Comparison of ENCODE assay signal across 19 cellular contexts in the genomic region with DNA sequence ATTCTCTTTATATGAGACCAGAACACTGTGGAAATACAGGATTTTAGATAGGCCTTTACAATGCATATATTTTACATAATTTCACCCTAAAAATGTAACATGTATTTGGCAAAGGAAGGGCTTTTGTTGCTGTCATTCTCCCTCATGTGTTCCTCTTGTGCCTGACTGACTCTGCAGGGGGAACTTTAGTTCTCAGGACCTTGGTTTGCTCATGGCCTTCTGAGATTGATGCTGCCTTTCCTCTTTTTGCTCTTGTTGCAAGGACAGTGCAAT.
"Had no signal": no experiment of that assay in that cellular context is flagged by ENCODE, and none has a peak within 500 bp of the region (broad histone marks: within the 10 kb centered on the region; RNA-seq: fewer than 3 reads in every experiment).

No MANE protein-coding gene starts in this region.

- H3K4me3 Mint-ChIP-seq: activated T-cell treated with anti-CD3 and anti-CD28 coated beads, Interleukin-2, amount 50 U/mL, for 72 hours; immature natural killer cell; nephron; stimulated activated naive CD8-positive, alpha-beta T cell treated with anti-CD3 and anti-CD28 coated beads, Interleukin-15, Interleukin-2, amounts not matched to agents 100 ng/mL and 50 ng/mL, for 24 hours; T-helper 17 cell had no signal

- H3K27me3 Mint-ChIP-seq: progenitor cell of endocrine pancreas; stimulated activated naive CD8-positive, alpha-beta T cell treated with anti-CD3 and anti-CD28 coated beads, Interleukin-15, Interleukin-2, amounts not matched to agents 100 ng/mL and 50 ng/mL, for 24 hours had no signal

- H3K9me3 Mint-ChIP-seq: activated naive CD4-positive, alpha-beta T cell treated with anti-CD3 and anti-CD28 coated beads, Interleukin-2, amount 50 U/mL, for 72 hours; activated T-cell treated with anti-CD3 and anti-CD28 coated beads, Interleukin-2, amount 50 U/mL, for 72 hours; immature natural killer cell; stimulated activated naive CD8-positive, alpha-beta T cell treated with anti-CD3 and anti-CD28 coated beads, Interleukin-15, Interleukin-2, amounts not matched to agents 100 ng/mL and 50 ng/mL, for 24 hours had no signal

- H3K4me1 Mint-ChIP-seq: T-helper 17 cell had no signal

- H3K27ac Mint-ChIP-seq: activated naive CD4-positive, alpha-beta T cell treated with anti-CD3 and anti-CD28 coated beads, Interleukin-2, amount 50 U/mL, for 72 hours; activated T-cell treated with anti-CD3 and anti-CD28 coated beads, Interleukin-2, amount 50 U/mL, for 72 hours; immature natural killer cell; stimulated activated naive CD8-positive, alpha-beta T cell treated with anti-CD3 and anti-CD28 coated beads, Interleukin-15, Interleukin-2, amounts not matched to agents 100 ng/mL and 50 ng/mL, for 24 hours; T-helper 17 cell had no signal

- H3K36me3 ChIP-seq: adrenal gland, colonic mucosa, gastroesophageal sphincter, heart right ventricle, upper lobe of left lung had no signal

- H3K27me3 ChIP-seq: adrenal gland, colonic mucosa, gastroesophageal sphincter, heart right ventricle, testis, upper lobe of left lung had no signal

- H3K4me3 ChIP-seq: adrenal gland, colonic mucosa, gastroesophageal sphincter, heart right ventricle, testis, upper lobe of left lung had no signal

- H3K27ac ChIP-seq: adrenal gland, colonic mucosa, gastroesophageal sphincter, heart right ventricle, testis, upper lobe of left lung, VCaP had no signal

- H3K36me3 Mint-ChIP-seq: activated naive CD4-positive, alpha-beta T cell treated with anti-CD3 and anti-CD28 coated beads, Interleukin-2, amount 50 U/mL, for 72 hours had no signal

- H3K4me1 ChIP-seq: colonic mucosa, testis had no signal

- H3K9me3 ChIP-seq: adrenal gland, colonic mucosa, gastroesophageal sphincter, heart right ventricle, testis, upper lobe of left lung had no signal

- ATAC-seq: activated naive CD4-positive, alpha-beta T cell treated with anti-CD3 and anti-CD28 coated beads, Interleukin-2, amount 50 U/mL, for 72 hours; activated T-cell treated with anti-CD3 and anti-CD28 coated beads, Interleukin-2, amount 50 U/mL, for 72 hours; gastroesophageal sphincter; heart right ventricle; T-helper 17 cell had no signal

- DNase-seq: activated CD4-positive, alpha-beta T cell treated with anti-CD3 and anti-CD28 coated beads, Interleukin-2, amount 50 U/mL, for 1 hour; activated CD4-positive, CD25-positive, alpha-beta regulatory T cell treated with anti-CD3 and anti-CD28 coated beads, Interleukin-2, amount 50 U/mL, for 72 hours; activated CD8-positive, alpha-beta memory T cell treated with anti-CD3 and anti-CD28 coated beads for 24 hours; activated CD8-positive, alpha-beta memory T cell treated with anti-CD3 and anti-CD28 coated beads, Interleukin-2, amount 50 U/mL, for 48 hours; activated gamma-delta T cell; activated T-cell treated with anti-CD3 and anti-CD28 coated beads, Interleukin-2, amount 50 U/mL, for 72 hours; colonic mucosa; heart right ventricle; immature natural killer cell; T-helper 17 cell; testis; upper lobe of left lung had no signal
